In the genomic region with DNA sequence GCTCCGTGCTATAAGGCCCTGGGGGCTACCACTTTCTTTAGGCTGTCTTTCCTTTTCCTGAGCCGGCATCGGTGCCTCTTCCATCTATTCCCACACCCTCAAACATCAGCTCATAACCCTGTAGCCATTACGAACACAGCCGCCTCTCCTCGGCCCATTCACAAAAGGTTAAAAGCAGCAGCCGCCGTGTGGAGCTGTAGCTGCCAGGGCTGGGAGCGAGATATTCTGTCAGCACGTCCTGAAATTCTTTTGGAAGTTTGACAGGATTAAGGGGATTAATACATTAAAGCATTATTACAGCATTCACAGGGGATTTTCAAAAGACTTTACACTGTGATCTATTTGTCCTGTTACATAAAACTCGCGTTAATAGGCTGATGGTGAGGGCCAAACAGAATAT, we compare ENCODE assay signal across 17 cellular contexts.
A peak's percentile ranks its signal among the peaks of the same experiment; 100 is the strongest.
DNase-seq lines count a peak whose midpoint lies in the region; ATAC-seq and TF ChIP-seq lines count a peak whose summit lies in the region.
"Had no signal": no experiment of that assay in that cellular context is flagged by ENCODE, and none has a peak within 500 bp of the region (broad histone marks: within the 10 kb centered on the region; RNA-seq: fewer than 3 reads in every experiment).

No MANE protein-coding gene starts in this region.

- no peaks in the 10 kb centered on the region for H3K36me3 ChIP-seq in neuronal stem cell (replicated peaks in 1 of 2; ENCODE audit: control insufficient read depth in 2 of 2, insufficient read depth in 2 of 2, low read length in 2 of 2)
- H3K36me3 ChIP-seq: SJCRH30 had no signal

- H3K23ac ChIP-seq in neuronal stem cell (ENCODE audit: low read depth, low read length, poor library complexity), result no peak overlapping the region

- no peaks in the 10 kb centered on the region for H3K79me1 ChIP-seq in neuronal stem cell (ENCODE audit: low read depth, low read length)

- no peak overlapping the region for H2BK120ac ChIP-seq in neuronal stem cell (ENCODE audit: low read depth, low read length)

- no peak overlapping the region for H3K9ac ChIP-seq in neuronal stem cell (ENCODE audit: low read depth, low read length, poor library complexity)

- WGBS in neuronal stem cell (ENCODE audit: extremely low coverage in 2 of 2, insufficient read length in 2 of 2, insufficient replicate concordance in 1 of 2), 2 donors, result no CpG with 5 or more reads among the region's 12 CpGs

- no peak overlapping the region for H2AK5ac ChIP-seq in neuronal stem cell (ENCODE audit: low read depth, low read length)

- H2BK15ac ChIP-seq in neuronal stem cell (ENCODE audit: low read length), result no peak overlapping the region

- no peak overlapping the region for H3K4me3 ChIP-seq in neuronal stem cell (ENCODE audit: low read length in 2 of 2)
- H3K4me3 ChIP-seq: SJCRH30 had no signal

- no peak overlapping the region for H4K91ac ChIP-seq in neuronal stem cell (ENCODE audit: low read depth, low read length, poor library complexity)

- no peaks in the 10 kb centered on the region for H3K27me3 ChIP-seq in neuronal stem cell (ENCODE audit: control insufficient read depth in 3 of 3, insufficient read depth in 3 of 3, low read depth in 1 of 3, low read length in 3 of 3)

- H3K27ac Mint-ChIP-seq in activated CD4-positive, alpha-beta T cell treated with anti-CD3 and anti-CD28 coated beads, Interleukin-2, amount 10 ng/mL, durations not matched to agents 7 days and 5 days, result no peak overlapping the region
- no peak overlapping the region for H3K27ac Mint-ChIP-seq in MCF 10A (ENCODE audit: low read depth, unreplicated experiment)
- H3K27ac Mint-ChIP-seq: B cell; CD4-positive, alpha-beta T cell had no signal

- CTCF ChIA-PET in activated CD4-positive, alpha-beta T cell treated with anti-CD3 and anti-CD28 coated beads, Interleukin-2, amount 10 ng/mL, durations not matched to agents 7 days and 5 days (lab: Charles Lee), result no interaction called here
- CTCF ChIA-PET in MCF 10A (lab: Yijun Ruan, JAX), result interaction anchor here (0.6 kb wide), 2 partner anchors 37 to 1923 kb away, joined by 4 read pairs; no protein-coding TSS in a partner anchor

- BruUV-seq in MCF 10A (replicated peaks; lab: Mats Ljungman, UMichigan), result no TSS peak

- POLR2A ChIA-PET in activated CD4-positive, alpha-beta T cell treated with anti-CD3 and anti-CD28 coated beads, Interleukin-2, amount 10 ng/mL, durations not matched to agents 7 days and 5 days (lab: Charles Lee), result no interaction called here
- POLR2A ChIA-PET in MCF 10A (lab: Yijun Ruan, JAX), result no interaction called here

- ATAC-seq in Right ventricle myocardium inferior (peak; percentile 9), left cardiac atrium (no peak)

- intact Hi-C loops in Right ventricle myocardium inferior (cut with DNase I), result no loop called here
- intact Hi-C loops in left cardiac atrium (cut with DNase I), result no loop called here
- intact Hi-C loops in MCF 10A (cut with micrococcal nuclease), result no loop called here

- H3K36me3 Mint-ChIP-seq in activated CD4-positive, alpha-beta T cell treated with anti-CD3 and anti-CD28 coated beads, Interleukin-2, amount 10 ng/mL, durations not matched to agents 7 days and 5 days (ENCODE audit: low read depth), result no peaks in the 10 kb centered on the region
- H3K36me3 Mint-ChIP-seq in MCF 10A (ENCODE audit: insufficient read depth, unreplicated experiment), result no peaks in the 10 kb centered on the region

- no peaks in the 10 kb centered on the region for H3K4me1 Mint-ChIP-seq in activated CD4-positive, alpha-beta T cell treated with anti-CD3 and anti-CD28 coated beads, Interleukin-2, amount 10 ng/mL, durations not matched to agents 7 days and 5 days
- no peaks in the 10 kb centered on the region for H3K4me1 Mint-ChIP-seq in MCF 10A (ENCODE audit: insufficient read depth, unreplicated experiment)
- H3K4me1 Mint-ChIP-seq: B cell had no signal

- no peak for DNase-seq in Right ventricle myocardium inferior (ENCODE audit: missing footprints)
- DNase-seq in left cardiac atrium, result no peak
- DNase-seq in NCI-H524 (lab: John Stamatoyannopoulos, UW), result peak; percentile 42 to 87
- DNase-seq in cerebellum (ENCODE audit: low spot score), result peak; percentile 19
- peak; percentile 9 for DNase-seq in neuronal stem cell (ENCODE audit: low spot score)
- DNase-seq in SK-N-DZ (ENCODE audit: low spot score), result no peak
- no peak for DNase-seq in activated CD4-positive, alpha-beta T cell treated with anti-CD3 and anti-CD28 coated beads, Interleukin-2, amount 10 ng/mL, durations not matched to agents 7 days and 5 days
- DNase-seq in MCF 10A (ENCODE audit: unreplicated experiment), result no peak
- DNase-seq: ACHN; Calu3; CD4-positive, alpha-beta T cell; NCI-H1105; NCI-H187 treated with DMSO at 0.1 percent for 48 hours; NCI-H774; SW 1271 had no signal

- H2AFZ ChIP-seq in neuronal stem cell (ENCODE audit: low read length), result peak overlapping the region; percentile 79

- H3K27ac ChIP-seq in neuronal stem cell (replicated peaks; ENCODE audit: low read length), result peak overlapping the region; percentile 75
- H3K27ac ChIP-seq: SJCRH30 had no signal

- no peak overlapping the region for H3K4me2 ChIP-seq in neuronal stem cell (ENCODE audit: insufficient read depth, low read length, poor library complexity, severe bottlenecking)

- H2BK12ac ChIP-seq in neuronal stem cell (ENCODE audit: low read length), result no peak overlapping the region

- peaks cover 0 to 13% of the 10 kb centered on the region in 2 donors for H3K4me1 ChIP-seq in neuronal stem cell (ENCODE audit: control insufficient read depth in 2 of 2, insufficient read depth in 1 of 2, low read depth in 1 of 2, low read length in 2 of 2)
- H3K4me1 ChIP-seq: SJCRH30 had no signal

- no peak overlapping the region for H4K8ac ChIP-seq in neuronal stem cell (ENCODE audit: low read depth, low read length)

- H3K9me3 Mint-ChIP-seq in activated CD4-positive, alpha-beta T cell treated with anti-CD3 and anti-CD28 coated beads, Interleukin-2, amount 10 ng/mL, durations not matched to agents 7 days and 5 days, result no peaks in the 10 kb centered on the region
- no peaks in the 10 kb centered on the region for H3K9me3 Mint-ChIP-seq in MCF 10A (ENCODE audit: unreplicated experiment)
- H3K9me3 Mint-ChIP-seq: CD4-positive, alpha-beta T cell had no signal

- no peak overlapping the region for H3K4ac ChIP-seq in neuronal stem cell (ENCODE audit: low read length)

- no peak overlapping the region for H3K18ac ChIP-seq in neuronal stem cell (ENCODE audit: low read length)

- no peak overlapping the region for H2BK5ac ChIP-seq in neuronal stem cell (ENCODE audit: low read length)

- no peaks in the 10 kb centered on the region for H3K9me3 ChIP-seq in neuronal stem cell (replicated peaks in 1 of 2; ENCODE audit: control insufficient read depth in 2 of 2, insufficient read depth in 1 of 2, low read depth in 1 of 2, low read length in 2 of 2)
- H3K9me3 ChIP-seq: SJCRH30 had no signal

- TF ChIP-seq CTCF in MCF 10A (IDR thresholded peaks at IDR 0.05; ENCODE audit: unreplicated experiment), result no peak

- no peaks in the 10 kb centered on the region for H3K27me3 Mint-ChIP-seq in activated CD4-positive, alpha-beta T cell treated with anti-CD3 and anti-CD28 coated beads, Interleukin-2, amount 10 ng/mL, durations not matched to agents 7 days and 5 days
- no peaks in the 10 kb centered on the region for H3K27me3 Mint-ChIP-seq in MCF 10A (ENCODE audit: insufficient read depth, unreplicated experiment)
- H3K27me3 Mint-ChIP-seq: CD4-positive, alpha-beta T cell had no signal

- no peak overlapping the region for H3K4me3 Mint-ChIP-seq in activated CD4-positive, alpha-beta T cell treated with anti-CD3 and anti-CD28 coated beads, Interleukin-2, amount 10 ng/mL, durations not matched to agents 7 days and 5 days
- no peak overlapping the region for H3K4me3 Mint-ChIP-seq in MCF 10A (ENCODE audit: unreplicated experiment)
- H3K4me3 Mint-ChIP-seq: B cell; CD4-positive, alpha-beta T cell had no signal

- H3K14ac ChIP-seq in neuronal stem cell (ENCODE audit: low read length), result no peak overlapping the region

Comparison
In these comparisons a context has a peak if more than half of its experiments do, and no peak if none do; other contexts are left out.
1. DNase-seq: peak in NCI-H524 (2 of 2), cerebellum (single experiment) and neuronal stem cell (single experiment); none in Right ventricle myocardium inferior (single experiment), left cardiac atrium (single experiment), SK-N-DZ (single experiment), activated CD4-positive, alpha-beta T cell treated with anti-CD3 and anti-CD28 coated beads, Interleukin-2, amount 10 ng/mL, durations not matched to agents 7 days and 5 days (single experiment) and MCF 10A (single experiment).